In the genomic region with DNA sequence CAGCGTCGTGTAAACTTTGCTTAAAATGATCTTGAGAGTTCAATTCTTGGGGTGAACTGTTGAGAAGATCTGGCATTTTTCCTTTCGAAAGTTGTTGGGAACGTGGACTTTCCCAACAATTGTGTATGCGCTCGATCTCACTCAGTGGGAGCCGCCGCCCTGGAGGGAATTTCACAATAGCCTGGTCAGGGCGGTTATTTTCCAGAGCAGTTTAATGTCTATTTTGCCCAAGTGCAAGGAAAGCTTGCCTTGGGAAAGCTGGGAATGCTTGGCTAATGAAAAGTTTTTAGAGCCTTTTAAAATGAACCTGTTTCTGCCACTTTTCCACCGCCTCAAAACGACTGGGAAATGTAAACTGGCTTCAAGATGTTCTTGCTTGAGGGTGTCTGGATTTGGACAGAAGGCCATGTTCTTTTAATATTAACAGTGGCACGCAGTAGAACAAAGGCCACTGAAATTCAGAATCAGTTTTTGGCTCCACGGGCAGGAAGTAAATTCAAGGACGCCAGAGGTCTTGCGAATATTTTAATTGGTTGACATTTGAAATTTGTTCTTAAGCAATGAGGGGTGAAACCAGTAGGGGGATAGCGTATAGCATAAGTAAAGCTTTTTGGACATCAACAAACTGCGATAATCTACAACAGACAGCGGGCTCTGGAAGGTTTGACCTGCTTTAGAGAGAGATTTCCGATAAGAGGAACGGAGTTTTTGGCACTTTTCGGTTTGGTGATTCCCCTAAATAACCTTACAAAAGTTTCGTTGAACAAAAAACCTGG, we compare ENCODE assay signal across 7 cellular contexts. TPM values are rescaled to one million over a fixed set of nuclear protein-coding genes. Genes with fewer than 3 reads are reported as not detected.
DNase-seq lines count a peak whose midpoint lies in the region; ATAC-seq and TF ChIP-seq lines count a peak whose summit lies in the region.

No MANE protein-coding gene starts in this region.

- H3K27me3 Mint-ChIP-seq in activated CD4-positive, alpha-beta memory T cell treated with anti-CD3 and anti-CD28 coated beads, Interleukin-2, amount 10 ng/mL, durations not matched to agents 7 days and 5 days = no peaks in the 10 kb centered on the region
- no peaks in the 10 kb centered on the region for H3K27me3 Mint-ChIP-seq in natural killer cell treated with Interleukin-12 subunit alpha and Interleukin-12 subunit beta and Interleukin-15 and Interleukin-18, amount 100 ng/mL, for 72 hours

- POLR2A ChIA-PET in activated CD4-positive, alpha-beta memory T cell treated with anti-CD3 and anti-CD28 coated beads, Interleukin-2, amount 10 ng/mL, durations not matched to agents 7 days and 5 days (lab: Charles Lee) = interaction anchor here (0.6 to 7.8 kb wide), 34 partner anchors 10 to 663 kb away, joined by 3 to 105 read pairs (median 5); a partner anchor contains a TSS

- DNase-seq in GDM1 (lab: John Stamatoyannopoulos, UW) (peak; percentile 51), H4 (ENCODE audit: low spot score) (peak; percentile 73), NCI-H2196 treated with DMSO at 0.1 percent for 48 hours (lab: John Stamatoyannopoulos, UW; ENCODE audit: unreplicated experiment) (peak; percentile 42), fibroblast of pulmonary artery (ENCODE audit: low read depth) (peak; percentile 93), mesenteric fat pad (ENCODE audit: low spot score) (no peak)
- DNase-seq in activated CD4-positive, alpha-beta memory T cell treated with anti-CD3 and anti-CD28 coated beads, Interleukin-2, amount 10 ng/mL, durations not matched to agents 7 days and 5 days = peak; percentile 50
- DNase-seq in natural killer cell treated with Interleukin-12 subunit alpha and Interleukin-12 subunit beta and Interleukin-15 and Interleukin-18, amount 100 ng/mL, for 72 hours (ENCODE audit: low spot score) = peak; percentile 67

- H3K9me3 Mint-ChIP-seq in activated CD4-positive, alpha-beta memory T cell treated with anti-CD3 and anti-CD28 coated beads, Interleukin-2, amount 10 ng/mL, durations not matched to agents 7 days and 5 days = peaks cover 2% of the 10 kb centered on the region
- no peaks in the 10 kb centered on the region for H3K9me3 Mint-ChIP-seq in natural killer cell treated with Interleukin-12 subunit alpha and Interleukin-12 subunit beta and Interleukin-15 and Interleukin-18, amount 100 ng/mL, for 72 hours

- H3K36me3 Mint-ChIP-seq in activated CD4-positive, alpha-beta memory T cell treated with anti-CD3 and anti-CD28 coated beads, Interleukin-2, amount 10 ng/mL, durations not matched to agents 7 days and 5 days (ENCODE audit: low read depth) = peaks cover 50% of the 10 kb centered on the region
- peaks cover 33% of the 10 kb centered on the region for H3K36me3 Mint-ChIP-seq in natural killer cell treated with Interleukin-12 subunit alpha and Interleukin-12 subunit beta and Interleukin-15 and Interleukin-18, amount 100 ng/mL, for 72 hours

- peak overlapping the region; percentile 79 for H3K4me3 ChIP-seq in fibroblast of pulmonary artery (replicated peaks; ENCODE audit: low read depth, low read length)

- H3K4me1 Mint-ChIP-seq in activated CD4-positive, alpha-beta memory T cell treated with anti-CD3 and anti-CD28 coated beads, Interleukin-2, amount 10 ng/mL, durations not matched to agents 7 days and 5 days = peaks cover 43% of the 10 kb centered on the region
- H3K4me1 Mint-ChIP-seq in natural killer cell treated with Interleukin-12 subunit alpha and Interleukin-12 subunit beta and Interleukin-15 and Interleukin-18, amount 100 ng/mL, for 72 hours (ENCODE audit: low read depth in 2 of 2) = peaks cover 35 to 57% of the 10 kb centered on the region in 2 donors

- peak overlapping the region; percentile 96 for H3K4me3 Mint-ChIP-seq in activated CD4-positive, alpha-beta memory T cell treated with anti-CD3 and anti-CD28 coated beads, Interleukin-2, amount 10 ng/mL, durations not matched to agents 7 days and 5 days
- peak overlapping the region; percentile 94 for H3K4me3 Mint-ChIP-seq in natural killer cell treated with Interleukin-12 subunit alpha and Interleukin-12 subunit beta and Interleukin-15 and Interleukin-18, amount 100 ng/mL, for 72 hours

- TF ChIP-seq CTCF in fibroblast of pulmonary artery (IDR thresholded peaks at IDR 0.05; ENCODE audit: low read length, missing control alignments) = peak; percentile 43

- CTCF ChIA-PET in activated CD4-positive, alpha-beta memory T cell treated with anti-CD3 and anti-CD28 coated beads, Interleukin-2, amount 10 ng/mL, durations not matched to agents 7 days and 5 days (lab: Charles Lee) = interaction anchor here (0.9 to 6.3 kb wide), 20 partner anchors 14 to 268 kb away, joined by 3 to 75 read pairs (median 6); a partner anchor contains a TSS

- ATAC-seq in natural killer cell treated with Interleukin-12 subunit alpha and Interleukin-12 subunit beta and Interleukin-15 and Interleukin-18, amount 100 ng/mL, for 72 hours = peak; percentile 45 to 61

- peak overlapping the region; percentile 98 for H3K27ac Mint-ChIP-seq in activated CD4-positive, alpha-beta memory T cell treated with anti-CD3 and anti-CD28 coated beads, Interleukin-2, amount 10 ng/mL, durations not matched to agents 7 days and 5 days
- peak overlapping the region; percentile 100 for H3K27ac Mint-ChIP-seq in natural killer cell treated with Interleukin-12 subunit alpha and Interleukin-12 subunit beta and Interleukin-15 and Interleukin-18, amount 100 ng/mL, for 72 hours

RNA-seq across cellular contexts. Expression of a gene that starts 1.2 kb away (rescaled TPM):
- total RNA-seq in H4 (2014; rRNA removed; shearing (Covaris generic)) = 11.1 and 16.9 TPM in 2 replicates
- total RNA-seq in activated CD4-positive, alpha-beta memory T cell treated with anti-CD3 and anti-CD28 coated beads, Interleukin-2, amount 10 ng/mL, durations not matched to agents 7 days and 5 days = 100 to 1,000 TPM; 192 to 196 TPM
- total RNA-seq in natural killer cell treated with Interleukin-12 subunit alpha and Interleukin-12 subunit beta and Interleukin-15 and Interleukin-18, amount 100 ng/mL, for 72 hours = 100 to 1,000 TPM; 366 to 438 TPM
- total RNA-seq in mesenteric fat pad = 282 TPM

RNA-seq across cellular contexts. Expression of a gene that starts 45.3 kb away (rescaled TPM):
- 136 and 151 TPM in 2 replicates for total RNA-seq in H4 (2014; rRNA removed; shearing (Covaris generic))
- 100 to 1,000 TPM; 133 to 135 TPM for total RNA-seq in activated CD4-positive, alpha-beta memory T cell treated with anti-CD3 and anti-CD28 coated beads, Interleukin-2, amount 10 ng/mL, durations not matched to agents 7 days and 5 days
- 100 to 1,000 TPM; 104 to 124 TPM for total RNA-seq in natural killer cell treated with Interleukin-12 subunit alpha and Interleukin-12 subunit beta and Interleukin-15 and Interleukin-18, amount 100 ng/mL, for 72 hours
- total RNA-seq in mesenteric fat pad = 83.2 TPM

RNA-seq across cellular contexts. Expression of a gene that starts 45.7 kb away (rescaled TPM):
- total RNA-seq in H4 (2014; rRNA removed; shearing (Covaris generic)) = 2.2 and 6.1 TPM in 2 replicates
- 10 to 100 TPM; 27.9 to 31.9 TPM for total RNA-seq in activated CD4-positive, alpha-beta memory T cell treated with anti-CD3 and anti-CD28 coated beads, Interleukin-2, amount 10 ng/mL, durations not matched to agents 7 days and 5 days
- 10 to 100 TPM; 55.0 to 64.6 TPM for total RNA-seq in natural killer cell treated with Interleukin-12 subunit alpha and Interleukin-12 subunit beta and Interleukin-15 and Interleukin-18, amount 100 ng/mL, for 72 hours
- 31.5 TPM for total RNA-seq in mesenteric fat pad

Comparison
In these comparisons a context has a peak if more than half of its experiments do, and no peak if none do; other contexts are left out.
1. RNA of a gene that starts 1.2 kb away (total RNA-seq): 366 to 438 TPM in natural killer cell treated with Interleukin-12 subunit alpha and Interleukin-12 subunit beta and Interleukin-15 and Interleukin-18, amount 100 ng/mL, for 72 hours, 282 TPM in mesenteric fat pad (single experiment) and 192 to 196 TPM in activated CD4-positive, alpha-beta memory T cell treated with anti-CD3 and anti-CD28 coated beads, Interleukin-2, amount 10 ng/mL, durations not matched to agents 7 days and 5 days; 11.1 to 16.9 TPM in H4; every median in the first group is over 10 times any median in the second.